9 cellular contexts compared by ENCODE assay signal in genomic region chr17:64778102-64778366, GRCh38.
A peak's percentile ranks its signal among the peaks of the same experiment; 100 is the strongest.
DNase-seq lines count a peak whose midpoint lies in the region; ATAC-seq and TF ChIP-seq lines count a peak whose summit lies in the region.
"Had no signal": no experiment of that assay in that cellular context is flagged by ENCODE, and none has a peak within 500 bp of the region (broad histone marks: within the 10 kb centered on the region; RNA-seq: fewer than 3 reads in every experiment).

No MANE protein-coding gene starts in this region.

- intact Hi-C loops in Caco-2 (cut with micrococcal nuclease; ENCODE audit: unreplicated experiment): loop anchor here (10.0 kb wide), 1 partner anchor 353 kb away; no protein-coding TSS in a partner anchor
- intact Hi-C loops in OCI-LY7 (cut with micrococcal nuclease; ENCODE audit: unreplicated experiment): loop anchor here (10.0 kb wide), 1 partner anchor 417 kb away; no protein-coding TSS in a partner anchor

- H3K79me2 ChIP-seq in OCI-LY7 (ENCODE audit: insufficient read depth, low read depth, low read length) (no peaks in the 10 kb centered on the region), parathyroid adenoma (no peaks in the 10 kb centered on the region)

- no peaks in the 10 kb centered on the region for H3K36me3 ChIP-seq in Caco-2 (ENCODE audit: control insufficient read depth, insufficient read depth, low read length)
- H3K36me3 ChIP-seq in OCI-LY7 (ENCODE audit: insufficient read depth, low read length): no peaks in the 10 kb centered on the region
- H3K36me3 ChIP-seq in parathyroid adenoma (ENCODE audit: control insufficient read depth, insufficient read depth, low read length): no peaks in the 10 kb centered on the region

- DNase-seq in Caco-2: no peak
- no peak for DNase-seq in OCI-LY7 (ENCODE audit: low spot score)
- DNase-seq in fibroblast of peridontal ligament (ENCODE audit: extremely low read depth): peak; percentile 14
- no peak for DNase-seq in NCI-H82 (lab: John Stamatoyannopoulos, UW)
- DNase-seq in stimulated activated CD4-positive, alpha-beta T cell treated with anti-CD3 and anti-CD28 coated beads, Interleukin-12 subunit alpha, Interleukin-12 subunit beta, amount 100 ng/mL, for 4 hours: no peak
- no peak for DNase-seq in NCI-H2107 (lab: John Stamatoyannopoulos, UW)
- DNase-seq: cortex of kidney had no signal

- H3K9me2 ChIP-seq in OCI-LY7 (ENCODE audit: insufficient read depth, low read length): no peaks in the 10 kb centered on the region

- H2AFZ ChIP-seq in OCI-LY7 (ENCODE audit: low read length) (peak overlapping the region; percentile 44; the same call in 1 of the 2 replicates), parathyroid adenoma (peak overlapping the region; percentile 56)

- no peak for ATAC-seq in GM18858 (IDR thresholded peaks at IDR 0.05; ENCODE audit: unreplicated experiment)

- peak overlapping the region; percentile 66 for H3K4me3 Mint-ChIP-seq in Caco-2 (ENCODE audit: unreplicated experiment)

- H3K27ac ChIP-seq in OCI-LY7 (ENCODE audit: low read depth, low read length, poor library complexity, severe bottlenecking): peak overlapping the region; percentile 76
- no peak overlapping the region for H3K27ac ChIP-seq in parathyroid adenoma

- H3K9me3 ChIP-seq in Caco-2 (no peaks in the 10 kb centered on the region), OCI-LY7 (ENCODE audit: low read length) (no peaks in the 10 kb centered on the region), parathyroid adenoma (ENCODE audit: control insufficient read depth, low read length) (no peaks in the 10 kb centered on the region)

- no peaks in the 10 kb centered on the region for H3K9me3 Mint-ChIP-seq in Caco-2 (ENCODE audit: unreplicated experiment)

- BruUV-seq in Caco-2 (replicated peaks; lab: Mats Ljungman, UMichigan): no TSS peak
- BruUV-seq in OCI-LY7 (replicated peaks; lab: Mats Ljungman, UMichigan): no TSS peak

- H4K20me1 ChIP-seq in OCI-LY7 (ENCODE audit: insufficient read depth, low read length): no peaks in the 10 kb centered on the region

- H3K9ac ChIP-seq in parathyroid adenoma: no peak overlapping the region

- H3K27me3 Mint-ChIP-seq in Caco-2 (ENCODE audit: insufficient read depth, unreplicated experiment): no peaks in the 10 kb centered on the region

- H3K27me3 ChIP-seq in Caco-2 (replicated peaks; ENCODE audit: control insufficient read depth, insufficient read depth, low read length) (no peaks in the 10 kb centered on the region), parathyroid adenoma (ENCODE audit: control insufficient read depth, insufficient read depth, low read length) (no peaks in the 10 kb centered on the region)

- H3K4me3 ChIP-seq in Caco-2 (ENCODE audit: low read depth, low read length): no peak overlapping the region
- H3K4me3 ChIP-seq in OCI-LY7 (ENCODE audit: low read depth, low read length, poor library complexity, severe bottlenecking): peak overlapping the region; percentile 46
- no peak overlapping the region for H3K4me3 ChIP-seq in parathyroid adenoma (ENCODE audit: low read depth, low read length)

- POLR2A ChIA-PET in Caco-2 (lab: Charles Lee) (no interaction called here), OCI-LY7 (lab: Charles Lee) (interaction anchor here (0.6 kb wide), 2 partner anchors 61 to 1953 kb away, joined by 6 to 7 read pairs; no protein-coding TSS in a partner anchor)

- CTCF ChIA-PET in Caco-2 (lab: Charles Lee): interaction anchor here (1.2 kb wide), 1 partner anchor 323 kb away, joined by 3 read pairs; no protein-coding TSS in a partner anchor
- CTCF ChIA-PET in OCI-LY7 (lab: Charles Lee; ENCODE audit: unreplicated experiment): interaction anchor here (0.6 kb wide), 1 partner anchor 352 kb away, joined by 3 read pairs; no protein-coding TSS in a partner anchor

- H3K4me1 ChIP-seq in Caco-2 (no peaks in the 10 kb centered on the region), OCI-LY7 (ENCODE audit: insufficient read depth, low read length, poor library complexity, severe bottlenecking) (peaks cover 66% of the 10 kb centered on the region), parathyroid adenoma (peaks cover 6% of the 10 kb centered on the region)

- no peak overlapping the region for H3K27ac Mint-ChIP-seq in Caco-2 (ENCODE audit: unreplicated experiment)

- peaks cover 7% of the 10 kb centered on the region for H3K4me1 Mint-ChIP-seq in Caco-2 (ENCODE audit: low read depth, unreplicated experiment)

- H3K4me2 ChIP-seq in OCI-LY7 (ENCODE audit: low read length): peak overlapping the region; percentile 79
- no peak overlapping the region for H3K4me2 ChIP-seq in parathyroid adenoma (ENCODE audit: low read length)

- no peak for TF ChIP-seq CTCF in Caco-2 (IDR thresholded peaks at IDR 0.05; ENCODE audit: insufficient read depth in 1 of 2, low read depth in 1 of 2, low read length in 1 of 2, severe bottlenecking in 1 of 2, unreplicated experiment in 1 of 2)
- no peak for TF ChIP-seq CTCF in OCI-LY7 (conservative IDR thresholded peaks at IDR 0.05; ENCODE audit: low read length)
- no peak for TF ChIP-seq CTCF in parathyroid adenoma (IDR thresholded peaks at IDR 0.05)

- no peaks in the 10 kb centered on the region for H3K36me3 Mint-ChIP-seq in Caco-2 (ENCODE audit: insufficient read depth, unreplicated experiment)
